1 cellular context compared by ENCODE assay signal in genomic region chr14:28242895-28243294, GRCh38.
A peak's percentile ranks its signal among the peaks of the same experiment; 100 is the strongest.
TF ChIP-seq lines count a peak whose summit lies in the region.

No MANE protein-coding gene starts in this region.

TF ChIP-seq in liver, 16 proteins besides CTCF, POLR2A, EP300 and RAD21 (continued from another document):
- TF ChIP-seq ZBTB33 (IDR thresholded peaks at IDR 0.05): peak; percentile 55
- TF ChIP-seq FOXA1 (IDR thresholded peaks at IDR 0.05): no peak
- peak; percentile 93 for TF ChIP-seq HNF4A (conservative IDR thresholded peaks at IDR 0.05)
- peak; percentile 77 for TF ChIP-seq HNF4G (IDR thresholded peaks at IDR 0.05)
- TF ChIP-seq REST (IDR thresholded peaks at IDR 0.05): peak; percentile 78
- peak; percentile 51 for TF ChIP-seq FOXA2 (IDR thresholded peaks at IDR 0.05)
- TF ChIP-seq SP1 (IDR thresholded peaks at IDR 0.05): peak; percentile 90
- peak; percentile 48 to 68 for TF ChIP-seq RXRA (IDR thresholded peaks at IDR 0.05)
- TF ChIP-seq ATF3 (IDR thresholded peaks at IDR 0.05): peak; percentile 39
- peak; percentile 42 for TF ChIP-seq MAX (IDR thresholded peaks at IDR 0.05)
- TF ChIP-seq YY1 (IDR thresholded peaks at IDR 0.05): peak; percentile 78
- TF ChIP-seq JUND (IDR thresholded peaks at IDR 0.05): peak; percentile 17 to 73
- no peak for TF ChIP-seq EGR1 (IDR thresholded peaks at IDR 0.05; ENCODE audit: low read depth in 2 of 2)
- no peak for TF ChIP-seq TAF1 (conservative IDR thresholded peaks at IDR 0.05)
